In genomic region chr6:35360349-35361138, GRCh38 we compare ENCODE assay signal across 8 cellular contexts. TPM values are rescaled to one million over a fixed set of nuclear protein-coding genes. Genes with fewer than 3 reads are reported as not detected.
DNase-seq lines count a peak whose midpoint lies in the region; ATAC-seq and TF ChIP-seq lines count a peak whose summit lies in the region.

No MANE protein-coding gene starts in this region.

- H4K20me1 ChIP-seq in SK-N-SH (ENCODE audit: insufficient read depth) (no peaks in the 10 kb centered on the region; the same call in 1 of the 2 replicates), neural progenitor cell (ENCODE audit: low read depth) (no peaks in the 10 kb centered on the region)

- H3K9me3 ChIP-seq in SK-N-SH (no peaks in the 10 kb centered on the region), neural progenitor cell (ENCODE audit: low read depth) (no peaks in the 10 kb centered on the region)

- H3K27ac ChIP-seq in SK-N-SH (ENCODE audit: low read depth in 2 of 2, low read length in 1 of 2) (peak overlapping the region; percentile 43 to 44; a peak in 2 of 4 replicates), neural progenitor cell (peak overlapping the region; percentile 60)

- H3K27me3 ChIP-seq in SK-N-SH (ENCODE audit: insufficient read depth) (no peaks in the 10 kb centered on the region), neural progenitor cell (no peaks in the 10 kb centered on the region)

- H3K27me3 Mint-ChIP-seq in glutamatergic neuron (ENCODE audit: unreplicated experiment) (peaks cover 3% of the 10 kb centered on the region), neural progenitor cell (ENCODE audit: insufficient read depth, low read depth) (peaks cover 4% of the 10 kb centered on the region)

- H3K36me3 Mint-ChIP-seq in glutamatergic neuron (ENCODE audit: unreplicated experiment) (peaks cover 8% of the 10 kb centered on the region), neural progenitor cell (peaks cover 9% of the 10 kb centered on the region)

- H2AFZ ChIP-seq in SK-N-SH (ENCODE audit: low read depth) (no peak overlapping the region), neural progenitor cell (replicated peaks) (no peak overlapping the region)

- H3K4me2 ChIP-seq in SK-N-SH = peak overlapping the region; percentile 1; the same call in 1 of the 2 replicates
- H3K4me2 ChIP-seq in neural progenitor cell = no peak overlapping the region

- peaks cover 44% of the 10 kb centered on the region for H3K4me1 Mint-ChIP-seq in glutamatergic neuron (ENCODE audit: low read depth, unreplicated experiment)
- peaks cover 41% of the 10 kb centered on the region for H3K4me1 Mint-ChIP-seq in neural progenitor cell

- H3F3A ChIP-seq in SK-N-SH (replicated peaks; ENCODE audit: insufficient read depth) = peaks cover 3% of the 10 kb centered on the region
- no peaks in the 10 kb centered on the region for H3F3A ChIP-seq in neural progenitor cell (ENCODE audit: low read depth)

- peaks cover 22% of the 10 kb centered on the region; the same call in 1 of the 2 replicates for H3K79me2 ChIP-seq in SK-N-SH (ENCODE audit: insufficient read depth)
- H3K79me2 ChIP-seq in neural progenitor cell (ENCODE audit: low read depth) = no peaks in the 10 kb centered on the region

- ATAC-seq in HG02763 (IDR thresholded peaks at IDR 0.05; ENCODE audit: unreplicated experiment) (no peak), HG02938 (IDR thresholded peaks at IDR 0.05; ENCODE audit: unreplicated experiment) (no peak), GM21381 (IDR thresholded peaks at IDR 0.05; ENCODE audit: unreplicated experiment) (no peak)

- 80% methylated on average over 8 of the region's 8 CpGs for WGBS in SK-N-SH (ENCODE audit: low lambda C conversion rate)

- peaks cover 6% of the 10 kb centered on the region for H3K9me3 Mint-ChIP-seq in glutamatergic neuron (ENCODE audit: unreplicated experiment)
- no peaks in the 10 kb centered on the region for H3K9me3 Mint-ChIP-seq in neural progenitor cell

- H3K4me3 ChIP-seq in SK-N-SH (ENCODE audit: low read depth in 2 of 2, low read length in 1 of 2) (no peak overlapping the region), neural progenitor cell (no peak overlapping the region)

- H3K9ac ChIP-seq in SK-N-SH (no peak overlapping the region), neural progenitor cell (no peak overlapping the region)

- H3K27ac Mint-ChIP-seq in glutamatergic neuron (ENCODE audit: unreplicated experiment) (no peak overlapping the region), neural progenitor cell (peak overlapping the region; percentile 62)

- H3K36me3 ChIP-seq in SK-N-SH (replicated peaks in 1 of 2; ENCODE audit: control insufficient read depth in 1 of 2, insufficient read depth in 2 of 2, low read length in 1 of 2) = peaks cover 7 to 10% of the 10 kb centered on the region in 2 experiments
- no peaks in the 10 kb centered on the region for H3K36me3 ChIP-seq in neural progenitor cell

- no peaks in the 10 kb centered on the region for H3K9me2 ChIP-seq in SK-N-SH

- peak overlapping the region; percentile 41 for H3K4me3 Mint-ChIP-seq in glutamatergic neuron (ENCODE audit: unreplicated experiment)
- H3K4me3 Mint-ChIP-seq in neural progenitor cell = no peak overlapping the region

- H3K4me1 ChIP-seq in SK-N-SH (ENCODE audit: control insufficient read depth in 1 of 2, insufficient read depth in 2 of 2, low read depth in 1 of 2, low read length in 1 of 2) (peaks cover 11 to 46% of the 10 kb centered on the region in 2 experiments; a peak in 1 of 4 replicates), neural progenitor cell (peaks cover 23% of the 10 kb centered on the region)

- TF ChIP-seq CTCF in SK-N-SH (IDR thresholded peaks at IDR 0.05) = no peak
- no peak for TF ChIP-seq CTCF in glutamatergic neuron (IDR thresholded peaks at IDR 0.05; ENCODE audit: partially characterized antibody, unreplicated experiment)
- no peak for TF ChIP-seq CTCF in neural progenitor cell (IDR thresholded peaks at IDR 0.05)

- 0 out of 4 replicates have a peak, but pooled peaks of 1 of the 2 experiments have one; percentile 38 for TF ChIP-seq EP300 in SK-N-SH (IDR thresholded peaks at IDR 0.05; ENCODE audit: borderline replicate concordance in 1 of 2, low read depth in 1 of 2, low read length in 1 of 2)

- TF ChIP-seq RAD21 in SK-N-SH (IDR thresholded peaks at IDR 0.05; ENCODE audit: low read length) = no peak

- CTCF ChIA-PET in SK-N-SH (lab: Yijun Ruan, JAX) = interaction anchor here (1.4 to 2.0 kb wide), 2 partner anchors 16 to 89 kb away, joined by 3 to 8 read pairs; no protein-coding TSS in a partner anchor

- POLR2A ChIA-PET in SK-N-SH (lab: Yijun Ruan, JAX) = no interaction called here

- DNase-seq in DMS 273 (lab: John Stamatoyannopoulos, UW; ENCODE audit: unreplicated experiment) (peak; percentile 83), SK-N-SH (peak; percentile 42), glutamatergic neuron (no peak), neural progenitor cell (ENCODE audit: low spot score) (no peak), NCI-H146 (lab: John Stamatoyannopoulos, UW) (no peak)

TF ChIP-seq in SK-N-SH, 30 proteins besides CTCF, POLR2A, EP300 and RAD21:
- TF ChIP-seq SMC3 (IDR thresholded peaks at IDR 0.05; ENCODE audit: low read depth, low read length) = no peak
- no peak for TF ChIP-seq ELF1 (IDR thresholded peaks at IDR 0.05)
- no peak for TF ChIP-seq FOXJ3 (CRISPR knock-in tag; IDR thresholded peaks at IDR 0.05)
- no peak for TF ChIP-seq GATA2 (CRISPR knock-in tag; IDR thresholded peaks at IDR 0.05)
- no peak for TF ChIP-seq MEF2A (IDR thresholded peaks at IDR 0.05; ENCODE audit: borderline replicate concordance, low read depth)
- no peak for TF ChIP-seq JUND (IDR thresholded peaks at IDR 0.05)
- no peak for TF ChIP-seq FOSL2 (IDR thresholded peaks at IDR 0.05; ENCODE audit: borderline replicate concordance, low read depth)
- TF ChIP-seq PBX3 (IDR thresholded peaks at IDR 0.05) = no peak
- no peak for TF ChIP-seq EZH2phosphoT487 (IDR thresholded peaks at IDR 0.05; ENCODE audit: borderline replicate concordance, low read depth)
- TF ChIP-seq USF2 (IDR thresholded peaks at IDR 0.05; ENCODE audit: borderline replicate concordance, low read depth, low read length) = no peak
- no peak for TF ChIP-seq RCOR1 (IDR thresholded peaks at IDR 0.05; ENCODE audit: low read length)
- TF ChIP-seq RFX5 (IDR thresholded peaks at IDR 0.05; ENCODE audit: low read length) = no peak
- no peak for TF ChIP-seq GABPA (IDR thresholded peaks at IDR 0.05; ENCODE audit: low read depth)
- TF ChIP-seq ZBTB33 (IDR thresholded peaks at IDR 0.05; ENCODE audit: borderline replicate concordance, low read depth) = no peak
- TF ChIP-seq MAX (IDR thresholded peaks at IDR 0.05; ENCODE audit: low read depth) = no peak
- no peak for TF ChIP-seq USF1 (IDR thresholded peaks at IDR 0.05; ENCODE audit: borderline replicate concordance, low read depth)
- TF ChIP-seq CHD2 (IDR thresholded peaks at IDR 0.05; ENCODE audit: low read length, partially characterized antibody) = no peak
- no peak for TF ChIP-seq TAF1 (IDR thresholded peaks at IDR 0.05; ENCODE audit: borderline replicate concordance, low read depth, low read length)
- no peak for TF ChIP-seq RXRA (IDR thresholded peaks at IDR 0.05; ENCODE audit: borderline replicate concordance, low read depth)
- TF ChIP-seq NRF1 (IDR thresholded peaks at IDR 0.05; ENCODE audit: low read depth, low read length) = no peak

RNA-seq across cellular contexts. Expression of gene PPARD, which starts 18.2 kb away (rescaled TPM):
- polyA plus RNA-seq in SK-N-SH (2012; rRNA removed) = 11.5 and 13.3 TPM in 2 replicates
- 6.0 and 9.4 TPM in 2 replicates for polyA plus RNA-seq in SK-N-SH (2012; cell fraction: cytosol; rRNA removed)
- polyA plus RNA-seq in SK-N-SH (2012; cell fraction: nucleus; rRNA removed) = 19.3 and 20.2 TPM in 2 replicates
- total RNA-seq in glutamatergic neuron (ENCODE audit: unreplicated experiment) = 37.5 TPM
- 4.9 and 8.2 TPM in 2 replicates for total RNA-seq in neural progenitor cell (ENCODE audit: low replicate concordance)

Comparison
In these comparisons a context has a peak if more than half of its experiments do, and no peak if none do; other contexts are left out.
1. DNase-seq: peak in DMS 273 (single experiment) and SK-N-SH (single experiment); none in glutamatergic neuron (single experiment), neural progenitor cell (single experiment) and NCI-H146 (single experiment).